30 cellular contexts compared by ENCODE assay signal in genomic region chr1:2520806-2521205, GRCh38. TPM values are rescaled to one million over a fixed set of nuclear protein-coding genes. Genes with fewer than 3 reads are reported as not detected.
A peak's percentile ranks its signal among the peaks of the same experiment; 100 is the strongest.
DNase-seq lines count a peak whose midpoint lies in the region; ATAC-seq, FAIRE-seq and TF ChIP-seq lines count a peak whose summit lies in the region.
"Had no signal": no experiment of that assay in that cellular context is flagged by ENCODE, and none has a peak within 500 bp of the region (broad histone marks: within the 10 kb centered on the region; RNA-seq: fewer than 3 reads in every experiment).

No MANE protein-coding gene starts in this region.

- no TSS peak for BruUV-seq in HepG2 (replicated peaks; lab: Mats Ljungman, UMichigan)

- POLR2A ChIA-PET in HepG2 (lab: Yijun Ruan, JAX) = no interaction called here

- H3K9me3 ChIP-seq in HepG2 (ENCODE audit: low read length) (no peaks in the 10 kb centered on the region), right lobe of liver (no peaks in the 10 kb centered on the region), neuronal stem cell (replicated peaks in 1 of 2; ENCODE audit: control insufficient read depth in 2 of 2, insufficient read depth in 1 of 2, low read depth in 1 of 2, low read length in 2 of 2) (no peaks in the 10 kb centered on the region)
- H3K9me3 ChIP-seq in BLaER1 treated with 17β-estradiol and CSF1 and Interleukin-3, amounts not matched to agents 10 nM and 100 nM (replicated peaks in 1 of 11) = no peaks in the 10 kb centered on the region
- H3K9me3 ChIP-seq: BE2C had no signal

- H3K18ac ChIP-seq in neuronal stem cell (ENCODE audit: low read length) = no peak overlapping the region

- H2BK120ac ChIP-seq in neuronal stem cell (ENCODE audit: low read depth, low read length) = no peak overlapping the region

- ATAC-seq in HepG2 (no peak), right lobe of liver (no peak), HG02870 (IDR thresholded peaks at IDR 0.05; ENCODE audit: unreplicated experiment) (no peak)
- ATAC-seq: GM12878 had no signal

- peak overlapping the region; percentile 17 for H2BK12ac ChIP-seq in neuronal stem cell (ENCODE audit: low read length)

- no peak overlapping the region for H2AFZ ChIP-seq in HepG2 (ENCODE audit: low read length)
- H2AFZ ChIP-seq in neuronal stem cell (ENCODE audit: low read length) = no peak overlapping the region

- H3K27ac ChIP-seq in HepG2 (ENCODE audit: extremely low read length, insufficient read depth, low read length) (no peak overlapping the region), right lobe of liver (no peak overlapping the region), neuronal stem cell (replicated peaks; ENCODE audit: low read length) (no peak overlapping the region)
- H3K27ac ChIP-seq in BLaER1 treated with 17β-estradiol and CSF1 and Interleukin-3, amounts not matched to agents 10 nM and 100 nM = no peak overlapping the region

- CTCF ChIA-PET in HepG2 (lab: Yijun Ruan, JAX; ENCODE audit: low intra/inter-chr PET ratio, low total read pairs) = no interaction called here

- intact Hi-C loops in HepG2 (cut with micrococcal nuclease; ENCODE audit: unreplicated experiment) = no loop called here
- intact Hi-C loops in right lobe of liver (cut with DNase I) = no loop called here
- intact Hi-C loops in cardiac septum (cut with DNase I) = loop anchor here (10.0 kb wide), 2 partner anchors 124 to 206 kb away; no protein-coding TSS in a partner anchor

- H3K79me2 ChIP-seq in HepG2 (ENCODE audit: insufficient read depth, low read length) = peaks cover 33% of the 10 kb centered on the region

- H4K8ac ChIP-seq in neuronal stem cell (ENCODE audit: low read depth, low read length) = no peak overlapping the region

- FAIRE-seq in HepG2 (lab: Jason Lieb, UNC) = no peak
- FAIRE-seq: A204.1, GM12878, GM12892, GM18507 had no signal

- TF ChIP-seq POLR2A in HepG2 (IDR thresholded peaks at IDR 0.05; ENCODE audit: insufficient read depth in 1 of 2, low read depth in 2 of 2, low read length in 2 of 2) (no peak), right lobe of liver (IDR thresholded peaks at IDR 0.05) (no peak)

- TF ChIP-seq RAD21 in HepG2 (CRISPR knock-in tag; IDR thresholded peaks at IDR 0.05) = no peak

- no peak overlapping the region for H3K9ac ChIP-seq in HepG2 (ENCODE audit: insufficient read depth, low read depth, low read length)
- H3K9ac ChIP-seq in BLaER1 treated with 17β-estradiol and CSF1 and Interleukin-3, amounts not matched to agents 10 nM and 100 nM = no peak overlapping the region
- no peak overlapping the region for H3K9ac ChIP-seq in neuronal stem cell (ENCODE audit: low read depth, low read length, poor library complexity)

- no peak overlapping the region for H2BK15ac ChIP-seq in neuronal stem cell (ENCODE audit: low read length)

- TF ChIP-seq CTCF in HepG2 (CRISPR knock-in tag; IDR thresholded peaks at IDR 0.05) (no peak), right lobe of liver (IDR thresholded peaks at IDR 0.05) (no peak)

- no peak overlapping the region for H3K4me2 ChIP-seq in HepG2 (ENCODE audit: low read depth, low read length)
- peak overlapping the region in 8 of 11 experiments; percentile 25 to 98 (median 58); a peak in 15 of 22 replicates for H3K4me2 ChIP-seq in BLaER1 treated with 17β-estradiol and CSF1 and Interleukin-3, amounts not matched to agents 10 nM and 100 nM
- no peak overlapping the region for H3K4me2 ChIP-seq in neuronal stem cell (ENCODE audit: insufficient read depth, low read length, poor library complexity, severe bottlenecking)

- H3K4me1 ChIP-seq in HepG2 (ENCODE audit: insufficient read depth, low read length) (peaks cover 36% of the 10 kb centered on the region), right lobe of liver (peaks cover 0 to 41% (median 23%) of the 10 kb centered on the region in 4 donors), neuronal stem cell (ENCODE audit: control insufficient read depth in 2 of 2, insufficient read depth in 1 of 2, low read depth in 1 of 2, low read length in 2 of 2) (peaks cover 13 to 15% of the 10 kb centered on the region in 2 donors)
- H3K4me1 ChIP-seq in BLaER1 treated with 17β-estradiol and CSF1 and Interleukin-3, amounts not matched to agents 10 nM and 100 nM = peaks cover 21 to 97% (median 87%) of the 10 kb centered on the region in 10 experiments
- H3K4me1 ChIP-seq: BE2C had no signal

- no peak overlapping the region for H3K4ac ChIP-seq in neuronal stem cell (ENCODE audit: low read length)

- WGBS in HepG2 (ENCODE audit: low lambda C conversion rate) = 90% methylated on average over 15 of the region's 21 CpGs
- 93% methylated on average over 6 of the region's 21 CpGs for WGBS in right lobe of liver (ENCODE audit: insufficient coverage, low coverage, low lambda C conversion rate, missing lambda C conversion rate)
- WGBS in neuronal stem cell (ENCODE audit: extremely low coverage in 2 of 2, insufficient read length in 2 of 2, insufficient replicate concordance in 1 of 2), 2 donors = no CpG with 5 or more reads among the region's 21 CpGs

- H2AK5ac ChIP-seq in neuronal stem cell (ENCODE audit: low read depth, low read length) = no peak overlapping the region

- no peak overlapping the region for H4K91ac ChIP-seq in neuronal stem cell (ENCODE audit: low read depth, low read length, poor library complexity)

- in situ Hi-C loops in HepG2 (cut with HindIII; ENCODE audit: extremely low pct_ligation_motif_present, low pct_unique_long_range_greater_than_20kb) = loop anchor here (25.0 kb wide), 1 partner anchor 334 kb away; the partner anchor contains the start of gene FAAP20

- H3K23ac ChIP-seq in neuronal stem cell (ENCODE audit: low read depth, low read length, poor library complexity) = no peak overlapping the region

- H3K36me3 ChIP-seq in HepG2 (replicated peaks in 1 of 2; ENCODE audit: control insufficient read depth in 1 of 2, insufficient read depth in 2 of 2, low read length in 2 of 2) (peaks cover 25 to 56% of the 10 kb centered on the region in 2 experiments; a peak in 4 of 5 replicates), right lobe of liver (peaks cover 6 to 54% (median 25%) of the 10 kb centered on the region in 4 donors), neuronal stem cell (replicated peaks in 1 of 2; ENCODE audit: control insufficient read depth in 2 of 2, insufficient read depth in 2 of 2, low read length in 2 of 2) (peaks cover 46 to 80% of the 10 kb centered on the region in 2 donors)
- peaks cover 46 to 72% (median 57%) of the 10 kb centered on the region in 11 experiments for H3K36me3 ChIP-seq in BLaER1 treated with 17β-estradiol and CSF1 and Interleukin-3, amounts not matched to agents 10 nM and 100 nM

- H2BK5ac ChIP-seq in neuronal stem cell (ENCODE audit: low read length) = no peak overlapping the region

- H3K4me3 ChIP-seq in HepG2 (replicated peaks in 1 of 3; ENCODE audit: insufficient read depth in 1 of 3, low read depth in 2 of 3, low read length in 3 of 3) = no peak overlapping the region
- H3K4me3 ChIP-seq in right lobe of liver = no peak overlapping the region
- no peak overlapping the region for H3K4me3 ChIP-seq in BLaER1 treated with 17β-estradiol and CSF1 and Interleukin-3, amounts not matched to agents 10 nM and 100 nM
- H3K4me3 ChIP-seq in neuronal stem cell (ENCODE audit: low read length in 2 of 2) = no peak overlapping the region
- H3K4me3 ChIP-seq: GM12878 had no signal

- no peak overlapping the region for H3K14ac ChIP-seq in neuronal stem cell (ENCODE audit: low read length)

- H3K79me1 ChIP-seq in neuronal stem cell (ENCODE audit: low read depth, low read length) = peaks cover 22% of the 10 kb centered on the region

- peaks cover 32% of the 10 kb centered on the region for H4K20me1 ChIP-seq in HepG2 (ENCODE audit: insufficient read depth, low read length)
- peaks cover 87 to 100% (median 98%) of the 10 kb centered on the region in 11 experiments for H4K20me1 ChIP-seq in BLaER1 treated with 17β-estradiol and CSF1 and Interleukin-3, amounts not matched to agents 10 nM and 100 nM

- TF ChIP-seq EP300 in HepG2 (IDR thresholded peaks at IDR 0.05; ENCODE audit: low read depth in 2 of 2, low read length in 2 of 2) = no peak
- no peak for TF ChIP-seq EP300 in HepG2 (CRISPR knock-in tag; IDR thresholded peaks at IDR 0.05; ENCODE audit: borderline replicate concordance)

- no peak for DNase-seq in HepG2 (ENCODE audit: low spot score)
- DNase-seq in right lobe of liver = no peak
- DNase-seq in neuronal stem cell (ENCODE audit: low spot score) = no peak
- no peak for DNase-seq in cardiac septum (ENCODE audit: low spot score)
- DNase-seq: 8988T; ACHN; BE2C; C1 segment of cervical spinal cord; CD4-positive, alpha-beta memory T cell; CD4-positive, CD25-positive, alpha-beta regulatory T cell; CD8-positive, alpha-beta memory T cell; COR-L47; DMS 273 treated with DMSO at 0.1 percent for 48 hours; DMS153; DMS53; DMS79; DND-41; EL; GDM1 had no signal

- H3K27me3 ChIP-seq in HepG2 (ENCODE audit: control insufficient read depth in 1 of 2, insufficient read depth in 2 of 2, low read length in 2 of 2) (no peaks in the 10 kb centered on the region), right lobe of liver (no peaks in the 10 kb centered on the region), neuronal stem cell (ENCODE audit: control insufficient read depth in 3 of 3, insufficient read depth in 3 of 3, low read depth in 1 of 3, low read length in 3 of 3) (no peaks in the 10 kb centered on the region)
- H3K27me3 ChIP-seq in BLaER1 treated with 17β-estradiol and CSF1 and Interleukin-3, amounts not matched to agents 10 nM and 100 nM = no peaks in the 10 kb centered on the region
- H3K27me3 ChIP-seq: BE2C had no signal

RNA-seq across cellular contexts. Expression of gene PANK4, which starts 5.6 kb away (rescaled TPM):
- 9.2 and 19.3 TPM in 2 replicates for total RNA-seq in HepG2 (2016; rRNA removed; fragmentation: Illumina TruSeq; extraction: Trizol)
- total RNA-seq in HepG2 (2016; cell fraction: cytosol; rRNA removed; fragmentation: Illumina TruSeq; extraction: Trizol; ENCODE audit: low read depth) = 15.2 and 19.7 TPM in 2 replicates
- total RNA-seq in HepG2 (2016; cell fraction: insoluble cytoplasmic fraction; rRNA removed; fragmentation: Illumina TruSeq; extraction: Trizol) = 9.5 and 17.6 TPM in 2 replicates
- 5.3 and 5.7 TPM in 2 replicates for total RNA-seq in HepG2 (2016; cell fraction: membrane; rRNA removed; fragmentation: Illumina TruSeq; extraction: Trizol)
- 19.2 TPM in 2 replicates for total RNA-seq in HepG2 (2016; cell fraction: nucleus; rRNA removed; fragmentation: Illumina TruSeq; extraction: Trizol)
- polyA plus RNA-seq in HepG2 (2011; rRNA removed) = 17.2 and 17.4 TPM in 2 replicates
- polyA plus RNA-seq in HepG2 (2011; cell fraction: cytosol; rRNA removed) = 7.9 and 10.5 TPM in 2 replicates
- 84.3 and 91.7 TPM in 2 replicates for polyA plus RNA-seq in HepG2 (2011; cell fraction: nucleus; rRNA removed)
- polyA plus RNA-seq in HepG2 (2012) = 11.1 and 12.3 TPM in 2 replicates
- 0.83 and 1.3 TPM in 2 replicates for polyA plus RNA-seq in HepG2 (2016; cell fraction: cytosol; fragmentation: Illumina TruSeq; extraction: Trizol; ENCODE audit: low read depth)
- polyA plus RNA-seq in HepG2 (2016; cell fraction: insoluble cytoplasmic fraction; fragmentation: Illumina TruSeq; extraction: Trizol; ENCODE audit: low read depth) = 6.9 and 9.3 TPM in 2 replicates
- 1.5 and 2.2 TPM in 2 replicates for polyA plus RNA-seq in HepG2 (2016; cell fraction: membrane; fragmentation: Illumina TruSeq; extraction: Trizol; ENCODE audit: low read depth)
- 33.9 and 43.9 TPM in 2 replicates for polyA plus RNA-seq in HepG2 (2016; cell fraction: nucleus; fragmentation: Illumina TruSeq; extraction: Trizol; ENCODE audit: insufficient read depth, low read depth)
- 27.8 and 43.6 TPM in 2 replicates for polyA minus RNA-seq in HepG2 (2011; rRNA and poly(A)+ RNA removed; ENCODE audit: low replicate concordance)
- polyA minus RNA-seq in HepG2 (2011; cell fraction: cytosol; rRNA and poly(A)+ RNA removed) = 14.8 and 18.2 TPM in 2 replicates
- 56.7 and 65.1 TPM in 2 replicates for polyA minus RNA-seq in HepG2 (2011; cell fraction: nucleus; rRNA and poly(A)+ RNA removed)
- total RNA-seq in right lobe of liver = 10 to 100 TPM in 5 of 6 experiments, 1 to 10 TPM in 1; 9.6 to 18.9 (median 13.4) TPM
- polyA plus RNA-seq in neuronal stem cell (2013, experiment 1 of 2) = 23.5 TPM
- polyA plus RNA-seq in neuronal stem cell (2013, experiment 2 of 2) = 22.7 TPM
- total RNA-seq in cardiac septum = 37.1 TPM

RNA-seq across cellular contexts. Expression of gene HES5, which starts 9.3 kb away (rescaled TPM):
- total RNA-seq in HepG2 (2016; rRNA removed; fragmentation: Illumina TruSeq; extraction: Trizol) (not detected in 2 replicates), right lobe of liver (under 1 TPM in 2 of 6 experiments, not detected in 4; 0.18 to 0.25 TPM), cardiac septum (2.0 TPM)
- total RNA-seq in HepG2 (2016; cell fraction: cytosol; rRNA removed; fragmentation: Illumina TruSeq; extraction: Trizol; ENCODE audit: low read depth) = not detected in 2 replicates
- total RNA-seq in HepG2 (2016; cell fraction: insoluble cytoplasmic fraction; rRNA removed; fragmentation: Illumina TruSeq; extraction: Trizol) = not detected in 2 replicates
- total RNA-seq in HepG2 (2016; cell fraction: membrane; rRNA removed; fragmentation: Illumina TruSeq; extraction: Trizol) = not detected in 2 replicates
- not detected in 2 replicates for total RNA-seq in HepG2 (2016; cell fraction: nucleus; rRNA removed; fragmentation: Illumina TruSeq; extraction: Trizol)
- 0.05 TPM in 1 of 2 replicates, not detected in the other for polyA plus RNA-seq in HepG2 (2011; rRNA removed)
- not detected in 2 replicates for polyA plus RNA-seq in HepG2 (2011; cell fraction: cytosol; rRNA removed)
- polyA plus RNA-seq in HepG2 (2011; cell fraction: nucleus; rRNA removed) = not detected in 2 replicates
- not detected in 2 replicates for polyA plus RNA-seq in HepG2 (2012)
- not detected in 2 replicates for polyA plus RNA-seq in HepG2 (2016; cell fraction: cytosol; fragmentation: Illumina TruSeq; extraction: Trizol; ENCODE audit: low read depth)
- not detected in 2 replicates for polyA plus RNA-seq in HepG2 (2016; cell fraction: insoluble cytoplasmic fraction; fragmentation: Illumina TruSeq; extraction: Trizol; ENCODE audit: low read depth)
- not detected in 2 replicates for polyA plus RNA-seq in HepG2 (2016; cell fraction: membrane; fragmentation: Illumina TruSeq; extraction: Trizol; ENCODE audit: low read depth)
- not detected in 2 replicates for polyA plus RNA-seq in HepG2 (2016; cell fraction: nucleus; fragmentation: Illumina TruSeq; extraction: Trizol; ENCODE audit: insufficient read depth, low read depth)
- polyA minus RNA-seq in HepG2 (2011; rRNA and poly(A)+ RNA removed; ENCODE audit: low replicate concordance) = not detected in 2 replicates
- polyA minus RNA-seq in HepG2 (2011; cell fraction: cytosol; rRNA and poly(A)+ RNA removed) = not detected in 2 replicates
- polyA minus RNA-seq in HepG2 (2011; cell fraction: nucleus; rRNA and poly(A)+ RNA removed) = not detected in 2 replicates
- polyA plus RNA-seq in neuronal stem cell (2013, experiment 1 of 2) = 208 TPM
- polyA plus RNA-seq in neuronal stem cell (2013, experiment 2 of 2) = 209 TPM
- total RNA-seq: A673; CD4-positive, alpha-beta memory T cell; CD4-positive, CD25-positive, alpha-beta regulatory T cell; CD8-positive, alpha-beta memory T cell; Daoy; G401 had no signal
- polyA plus RNA-seq: AG04450; CD14-positive monocyte; CD4-positive, alpha-beta memory T cell; CD4-positive, CD25-positive, alpha-beta regulatory T cell; CD8-positive, alpha-beta memory T cell had no signal

RNA-seq across cellular contexts. Expression of gene TNFRSF14, which starts 35.4 kb away (rescaled TPM):
- 6.2 and 11.9 TPM in 2 replicates for total RNA-seq in HepG2 (2016; rRNA removed; fragmentation: Illumina TruSeq; extraction: Trizol)
- total RNA-seq in HepG2 (2016; cell fraction: cytosol; rRNA removed; fragmentation: Illumina TruSeq; extraction: Trizol; ENCODE audit: low read depth) = 7.1 and 8.0 TPM in 2 replicates
- total RNA-seq in HepG2 (2016; cell fraction: insoluble cytoplasmic fraction; rRNA removed; fragmentation: Illumina TruSeq; extraction: Trizol) = 5.5 and 13.2 TPM in 2 replicates
- total RNA-seq in HepG2 (2016; cell fraction: membrane; rRNA removed; fragmentation: Illumina TruSeq; extraction: Trizol) = 10.5 and 12.4 TPM in 2 replicates
- total RNA-seq in HepG2 (2016; cell fraction: nucleus; rRNA removed; fragmentation: Illumina TruSeq; extraction: Trizol) = 11.2 and 11.3 TPM in 2 replicates
- 49.9 and 70.7 TPM in 2 replicates for polyA plus RNA-seq in HepG2 (2011; rRNA removed)
- polyA plus RNA-seq in HepG2 (2011; cell fraction: cytosol; rRNA removed) = 24.2 and 35.1 TPM in 2 replicates
- polyA plus RNA-seq in HepG2 (2011; cell fraction: nucleus; rRNA removed) = 534 and 601 TPM in 2 replicates
- 20.3 and 22.1 TPM in 2 replicates for polyA plus RNA-seq in HepG2 (2012)
- polyA plus RNA-seq in HepG2 (2016; cell fraction: cytosol; fragmentation: Illumina TruSeq; extraction: Trizol; ENCODE audit: low read depth) = 6.2 and 6.4 TPM in 2 replicates
- polyA plus RNA-seq in HepG2 (2016; cell fraction: insoluble cytoplasmic fraction; fragmentation: Illumina TruSeq; extraction: Trizol; ENCODE audit: low read depth) = 5.6 and 7.2 TPM in 2 replicates
- polyA plus RNA-seq in HepG2 (2016; cell fraction: membrane; fragmentation: Illumina TruSeq; extraction: Trizol; ENCODE audit: low read depth) = 9.0 and 10.4 TPM in 2 replicates
- 35.7 and 39.2 TPM in 2 replicates for polyA plus RNA-seq in HepG2 (2016; cell fraction: nucleus; fragmentation: Illumina TruSeq; extraction: Trizol; ENCODE audit: insufficient read depth, low read depth)
- 0.61 and 40.6 TPM in 2 replicates for polyA minus RNA-seq in HepG2 (2011; rRNA and poly(A)+ RNA removed; ENCODE audit: low replicate concordance)
- polyA minus RNA-seq in HepG2 (2011; cell fraction: cytosol; rRNA and poly(A)+ RNA removed) = 12.6 and 13.8 TPM in 2 replicates
- 32.2 and 34.3 TPM in 2 replicates for polyA minus RNA-seq in HepG2 (2011; cell fraction: nucleus; rRNA and poly(A)+ RNA removed)
- total RNA-seq in right lobe of liver = 10 to 100 TPM; 31.0 to 54.8 (median 41.1) TPM
- 1.1 TPM for polyA plus RNA-seq in neuronal stem cell (2013, experiment 1 of 2)
- polyA plus RNA-seq in neuronal stem cell (2013, experiment 2 of 2) = 1.3 TPM
- total RNA-seq in cardiac septum = 13.8 TPM

RNA-seq across cellular contexts. Expression of gene PLCH2, which starts 44.7 kb away (rescaled TPM):
- total RNA-seq in HepG2 (2016; rRNA removed; fragmentation: Illumina TruSeq; extraction: Trizol) (0.14 and 0.15 TPM in 2 replicates), right lobe of liver (1 to 10 TPM in 5 of 6 experiments, under 1 TPM in 1; 0.37 to 4.6 (median 2.3) TPM), cardiac septum (0.11 TPM)
- total RNA-seq in HepG2 (2016; cell fraction: cytosol; rRNA removed; fragmentation: Illumina TruSeq; extraction: Trizol; ENCODE audit: low read depth) = under 0.01 TPM in 1 of 2 replicates, not detected in the other
- 0.12 and 0.22 TPM in 2 replicates for total RNA-seq in HepG2 (2016; cell fraction: insoluble cytoplasmic fraction; rRNA removed; fragmentation: Illumina TruSeq; extraction: Trizol)
- 0.06 and 0.10 TPM in 2 replicates for total RNA-seq in HepG2 (2016; cell fraction: membrane; rRNA removed; fragmentation: Illumina TruSeq; extraction: Trizol)
- 0.19 and 0.22 TPM in 2 replicates for total RNA-seq in HepG2 (2016; cell fraction: nucleus; rRNA removed; fragmentation: Illumina TruSeq; extraction: Trizol)
- polyA plus RNA-seq in HepG2 (2011; rRNA removed) = 0.67 and 1.3 TPM in 2 replicates
- 0.32 and 0.78 TPM in 2 replicates for polyA plus RNA-seq in HepG2 (2011; cell fraction: cytosol; rRNA removed)
- polyA plus RNA-seq in HepG2 (2011; cell fraction: nucleus; rRNA removed) = 6.0 and 6.1 TPM in 2 replicates
- 0.11 and 0.15 TPM in 2 replicates for polyA plus RNA-seq in HepG2 (2012)
- polyA plus RNA-seq in HepG2 (2016; cell fraction: cytosol; fragmentation: Illumina TruSeq; extraction: Trizol; ENCODE audit: low read depth) = 0.05 TPM in 1 of 2 replicates, not detected in the other
- polyA plus RNA-seq in HepG2 (2016; cell fraction: insoluble cytoplasmic fraction; fragmentation: Illumina TruSeq; extraction: Trizol; ENCODE audit: low read depth) = 0.10 and 0.20 TPM in 2 replicates
- 0.07 TPM in 1 of 2 replicates, not detected in the other for polyA plus RNA-seq in HepG2 (2016; cell fraction: membrane; fragmentation: Illumina TruSeq; extraction: Trizol; ENCODE audit: low read depth)
- polyA plus RNA-seq in HepG2 (2016; cell fraction: nucleus; fragmentation: Illumina TruSeq; extraction: Trizol; ENCODE audit: insufficient read depth, low read depth) = 0.37 and 0.83 TPM in 2 replicates
- polyA minus RNA-seq in HepG2 (2011; rRNA and poly(A)+ RNA removed; ENCODE audit: low replicate concordance) = 1.2 TPM in 1 of 2 replicates, not detected in the other
- polyA minus RNA-seq in HepG2 (2011; cell fraction: cytosol; rRNA and poly(A)+ RNA removed) = 0.20 TPM in 1 of 2 replicates, not detected in the other
- polyA minus RNA-seq in HepG2 (2011; cell fraction: nucleus; rRNA and poly(A)+ RNA removed) = 0.90 and 1.2 TPM in 2 replicates
- 4.2 TPM for polyA plus RNA-seq in neuronal stem cell (2013, experiment 1 of 2)
- polyA plus RNA-seq in neuronal stem cell (2013, experiment 2 of 2) = 4.0 TPM
- total RNA-seq: A673, Daoy had no signal
- polyA plus RNA-seq: CD14-positive monocyte had no signal

Comparison
In these comparisons a context has a peak if more than half of its experiments do, and no peak if none do; other contexts are left out.
1. H3K4me2 ChIP-seq: peak in BLaER1 treated with 17β-estradiol and CSF1 and Interleukin-3, amounts not matched to agents 10 nM and 100 nM (8 of 11); none in HepG2 (single experiment) and neuronal stem cell (single experiment).